Comparison of ENCODE assay signal across 9 cellular contexts in genomic region chr5:16291894-16292293, GRCh38.
"Had no signal": no experiment of that assay in that cellular context is flagged by ENCODE, and none has a peak within 500 bp of the region (broad histone marks: within the 10 kb centered on the region; RNA-seq: fewer than 3 reads in every experiment).

No MANE protein-coding gene starts in this region.

- FAIRE-seq: H1, H54, HTR-8/SVneo had no signal

- ATAC-seq: GM23338 had no signal

- H3K9ac ChIP-seq: KMS-11 had no signal

- H3K4me2 ChIP-seq: GM23338, KMS-11 had no signal

- H3K4me3 ChIP-seq: GM23338 had no signal

- DNase-seq: H9, HCEC 1CT, Karpas-422, KBM-7 had no signal

- H3K27ac ChIP-seq: KMS-11 had no signal

- H2AFZ ChIP-seq: GM23338 had no signal
